Comparison of ENCODE assay signal across 33 cellular contexts in genomic region chr16:73418051-73418450, GRCh38.
"Had no signal": no experiment of that assay in that cellular context is flagged by ENCODE, and none has a peak within 500 bp of the region (broad histone marks: within the 10 kb centered on the region; RNA-seq: fewer than 3 reads in every experiment).

No MANE protein-coding gene starts in this region.

- ATAC-seq: activated CD4-positive, CD25-positive, alpha-beta regulatory T cell treated with anti-CD3 and anti-CD28 coated beads, Interleukin-2, amount 50 U/mL, for 24 hours; activated CD8-positive, alpha-beta memory T cell treated with anti-CD3 and anti-CD28 coated beads, Interleukin-2, amount 10 ng/mL, durations not matched to agents 7 days and 5 days; activated CD8-positive, alpha-beta T cell treated with anti-CD3 and anti-CD28 coated beads, Interleukin-2, amount 10 ng/mL, durations not matched to agents 7 days and 5 days; activated naive CD8-positive, alpha-beta T cell treated with anti-CD3 and anti-CD28 coated beads, Interleukin-2, amount 50 U/mL, for 24 hours; T-helper 17 cell had no signal

- H3K4me3 ChIP-seq: ascending aorta, breast epithelium, cardiac muscle cell, colonic mucosa, esophagus squamous epithelium had no signal

- H3K36me3 Mint-ChIP-seq: activated CD4-positive, alpha-beta memory T cell treated with anti-CD3 and anti-CD28 coated beads for 36 hours; activated CD8-positive, alpha-beta memory T cell treated with anti-CD3 and anti-CD28 coated beads, Interleukin-2, amount 10 ng/mL, durations not matched to agents 7 days and 5 days; activated naive CD4-positive, alpha-beta T cell treated with anti-CD3 and anti-CD28 coated beads, Interleukin-2, amount 50 U/mL, for 24 hours; activated naive CD8-positive, alpha-beta T cell treated with anti-CD3 and anti-CD28 coated beads for 36 hours; brain had no signal

- H3K27me3 ChIP-seq: ascending aorta, breast epithelium, cardiac muscle cell, colonic mucosa had no signal

- H3K9me3 Mint-ChIP-seq: activated B cell treated with CpG ODN at 0.5 μM for 24 hours; activated naive CD4-positive, alpha-beta T cell treated with anti-CD3 and anti-CD28 coated beads, Interleukin-2, amount 50 U/mL, for 24 hours; activated naive CD8-positive, alpha-beta T cell treated with anti-CD3 and anti-CD28 coated beads for 36 hours; T-helper 2 cell treated with Interferon-gamma antibody and Interleukin-4, amounts not matched to agents 5 μg/mL and 100 μg/mL, for 36 hours had no signal

- DNase-seq: activated B cell treated with CpG ODN at 0.5 μM for 24 hours; activated CD4-positive, alpha-beta memory T cell treated with anti-CD3 and anti-CD28 coated beads for 36 hours; activated CD4-positive, alpha-beta T cell treated with anti-CD3 and anti-CD28 coated beads for 48 hours; activated CD8-positive, alpha-beta memory T cell treated with anti-CD3 and anti-CD28 coated beads, Interleukin-2, amount 10 ng/mL, durations not matched to agents 7 days and 5 days; activated CD8-positive, alpha-beta memory T cell treated with anti-CD3 and anti-CD28 coated beads, Interleukin-2, amount 50 U/mL, for 4 hours; activated CD8-positive, alpha-beta T cell treated with anti-CD3 and anti-CD28 coated beads, Interleukin-2, amount 10 ng/mL, durations not matched to agents 7 days and 5 days; activated effector memory CD4-positive, alpha-beta T cell treated with anti-CD3 and anti-CD28 coated beads, Interleukin-2, amount 50 U/mL, for 16 hours; activated naive CD4-positive, alpha-beta T cell treated with anti-CD3 and anti-CD28 coated beads for 36 hours; activated naive CD8-positive, alpha-beta T cell treated with anti-CD3 and anti-CD28 coated beads for 36 hours; activated naive CD8-positive, alpha-beta T cell treated with anti-CD3 and anti-CD28 coated beads, Interleukin-2, amount 50 U/mL, for 24 hours; activated T-cell treated with anti-CD3 and anti-CD28 coated beads, Interleukin-2, amount 50 U/mL, for 1 hour; activated T-cell treated with anti-CD3 and anti-CD28 coated beads, Interleukin-2, amount 50 U/mL, for 48 hours; central memory CD4-positive, alpha-beta T cell; cerebellar nuclear complex; colonic mucosa; effector CD8-positive, alpha-beta T cell; esophagus squamous epithelium; foreskin fibroblast; head of caudate nucleus; T-helper 1 cell; T-helper 17 cell; T1000; WERI-Rb-1 had no signal

- H3K9me3 ChIP-seq: ascending aorta, breast epithelium, colonic mucosa, esophagus squamous epithelium had no signal

- H3K27me3 Mint-ChIP-seq: activated B cell treated with CpG ODN at 0.5 μM for 24 hours; activated CD4-positive, alpha-beta memory T cell treated with anti-CD3 and anti-CD28 coated beads for 36 hours; activated CD8-positive, alpha-beta memory T cell treated with anti-CD3 and anti-CD28 coated beads, Interleukin-2, amount 10 ng/mL, durations not matched to agents 7 days and 5 days; activated naive CD4-positive, alpha-beta T cell treated with anti-CD3 and anti-CD28 coated beads, Interleukin-2, amount 50 U/mL, for 24 hours; activated naive CD8-positive, alpha-beta T cell treated with anti-CD3 and anti-CD28 coated beads for 36 hours; activated naive CD8-positive, alpha-beta T cell treated with anti-CD3 and anti-CD28 coated beads, Interleukin-2, amount 50 U/mL, for 24 hours; T-helper 17 cell had no signal

- H3K27ac Mint-ChIP-seq: activated B cell treated with CpG ODN at 0.5 μM for 24 hours; activated CD4-positive, alpha-beta memory T cell treated with anti-CD3 and anti-CD28 coated beads for 36 hours; activated CD8-positive, alpha-beta memory T cell treated with anti-CD3 and anti-CD28 coated beads, Interleukin-2, amount 10 ng/mL, durations not matched to agents 7 days and 5 days; activated CD8-positive, alpha-beta T cell treated with anti-CD3 and anti-CD28 coated beads, Interleukin-2, amount 10 ng/mL, durations not matched to agents 7 days and 5 days; activated naive CD4-positive, alpha-beta T cell treated with anti-CD3 and anti-CD28 coated beads for 36 hours; activated naive CD4-positive, alpha-beta T cell treated with anti-CD3 and anti-CD28 coated beads, Interleukin-2, amount 50 U/mL, for 24 hours; activated naive CD8-positive, alpha-beta T cell treated with anti-CD3 and anti-CD28 coated beads for 36 hours; activated naive CD8-positive, alpha-beta T cell treated with anti-CD3 and anti-CD28 coated beads, Interleukin-2, amount 50 U/mL, for 24 hours; activated T-helper 1 cell treated with anti-CD3 and anti-CD28 coated beads, Interleukin-12 subunit alpha, Interleukin-12 subunit beta, Interleukin-2, Interleukin-4 antibody, amounts not matched to agents 30 ng/mL and 10 ng/mL and 1 ng/mL, durations not matched to agents 14 hours and 24 hours and 36 hours; activated T-helper 2 cell treated with anti-CD3 and anti-CD28 coated beads, Interferon-gamma antibody, Interleukin-2, Interleukin-4, amounts not matched to agents 10 μg/mL and 5 μg/mL and 100 μg/mL, durations not matched to agents 14 hours and 24 hours and 36 hours; brain; T-helper 17 cell; T-helper 2 cell treated with Interferon-gamma antibody and Interleukin-4, amounts not matched to agents 5 μg/mL and 100 μg/mL, for 36 hours had no signal

- H3K4me3 Mint-ChIP-seq: activated B cell treated with CpG ODN at 0.5 μM for 24 hours; activated CD4-positive, alpha-beta memory T cell treated with anti-CD3 and anti-CD28 coated beads for 36 hours; activated CD8-positive, alpha-beta memory T cell treated with anti-CD3 and anti-CD28 coated beads, Interleukin-2, amount 10 ng/mL, durations not matched to agents 7 days and 5 days; activated CD8-positive, alpha-beta T cell treated with anti-CD3 and anti-CD28 coated beads, Interleukin-2, amount 10 ng/mL, durations not matched to agents 7 days and 5 days; activated naive CD4-positive, alpha-beta T cell treated with anti-CD3 and anti-CD28 coated beads for 36 hours; activated naive CD4-positive, alpha-beta T cell treated with anti-CD3 and anti-CD28 coated beads, Interleukin-2, amount 50 U/mL, for 24 hours; activated naive CD8-positive, alpha-beta T cell treated with anti-CD3 and anti-CD28 coated beads for 36 hours; activated naive CD8-positive, alpha-beta T cell treated with anti-CD3 and anti-CD28 coated beads, Interleukin-2, amount 50 U/mL, for 24 hours; activated T-helper 1 cell treated with anti-CD3 and anti-CD28 coated beads, Interleukin-12 subunit alpha, Interleukin-12 subunit beta, Interleukin-2, Interleukin-4 antibody, amounts not matched to agents 30 ng/mL and 10 ng/mL and 1 ng/mL, durations not matched to agents 14 hours and 24 hours and 36 hours; brain; T-helper 17 cell; T-helper 2 cell treated with Interferon-gamma antibody and Interleukin-4, amounts not matched to agents 5 μg/mL and 100 μg/mL, for 36 hours had no signal

- H3K4me1 ChIP-seq: ascending aorta, breast epithelium, colonic mucosa, esophagus squamous epithelium had no signal

- H3K4me1 Mint-ChIP-seq: activated B cell treated with CpG ODN at 0.5 μM for 24 hours; activated CD8-positive, alpha-beta memory T cell treated with anti-CD3 and anti-CD28 coated beads, Interleukin-2, amount 10 ng/mL, durations not matched to agents 7 days and 5 days; activated naive CD4-positive, alpha-beta T cell treated with anti-CD3 and anti-CD28 coated beads, Interleukin-2, amount 50 U/mL, for 24 hours; activated naive CD8-positive, alpha-beta T cell treated with anti-CD3 and anti-CD28 coated beads for 36 hours; activated naive CD8-positive, alpha-beta T cell treated with anti-CD3 and anti-CD28 coated beads, Interleukin-2, amount 50 U/mL, for 24 hours; T-helper 17 cell had no signal

- H3K27ac ChIP-seq: ascending aorta, breast epithelium, cardiac muscle cell, colonic mucosa, epithelial cell of prostate, esophagus squamous epithelium, WERI-Rb-1 had no signal

- H3K36me3 ChIP-seq: ascending aorta, breast epithelium, cardiac muscle cell, colonic mucosa, esophagus squamous epithelium, WERI-Rb-1 had no signal
